25 cellular contexts compared by ENCODE assay signal in genomic region chr1:19705464-19705863, GRCh38. TPM values are rescaled to one million over a fixed set of nuclear protein-coding genes. Genes with fewer than 3 reads are reported as not detected.
DNase-seq lines count a peak whose midpoint lies in the region; ATAC-seq, FAIRE-seq and TF ChIP-seq lines count a peak whose summit lies in the region.
"Had no signal": no experiment of that assay in that cellular context is flagged by ENCODE, and none has a peak within 500 bp of the region (broad histone marks: within the 10 kb centered on the region; RNA-seq: fewer than 3 reads in every experiment).

No MANE protein-coding gene starts in this region.

- FAIRE-seq in endometrium (lab: Jason Lieb, UNC): peak; percentile 90
- FAIRE-seq: A204.1, GM18507 had no signal

- no peak for TF ChIP-seq CTCF in WTC11 (IDR thresholded peaks at IDR 0.05)

- CTCF ChIA-PET in WTC11 (lab: Charles Lee): interaction anchor here (0.6 to 4.7 kb wide), 22 partner anchors 9 to 347 kb away, joined by 3 to 208 read pairs (median 8); partner anchors contain the start of gene OTUD3
- CTCF ChIA-PET in activated CD8-positive, alpha-beta memory T cell treated with anti-CD3 and anti-CD28 coated beads, Interleukin-2, amount 10 ng/mL, durations not matched to agents 7 days and 5 days (lab: Charles Lee): interaction anchor here (1.1 to 7.2 kb wide), 10 partner anchors 10 to 52 kb away, joined by 3 to 102 read pairs (median 4); no protein-coding TSS in a partner anchor

- no peak for ATAC-seq in WTC11
- ATAC-seq in activated CD8-positive, alpha-beta memory T cell treated with anti-CD3 and anti-CD28 coated beads, Interleukin-2, amount 10 ng/mL, durations not matched to agents 7 days and 5 days: no peak

- H3K4me3 Mint-ChIP-seq in WTC11: no peak overlapping the region
- H3K4me3 Mint-ChIP-seq in activated CD8-positive, alpha-beta memory T cell treated with anti-CD3 and anti-CD28 coated beads, Interleukin-2, amount 10 ng/mL, durations not matched to agents 7 days and 5 days: no peak overlapping the region
- H3K4me3 Mint-ChIP-seq: CD14-positive monocyte; CD4-positive, alpha-beta memory T cell; CD4-positive, CD25-positive, alpha-beta regulatory T cell; CD8-positive, alpha-beta memory T cell had no signal

- no peaks in the 10 kb centered on the region for H3K9me3 Mint-ChIP-seq in WTC11
- no peaks in the 10 kb centered on the region for H3K9me3 Mint-ChIP-seq in activated CD8-positive, alpha-beta memory T cell treated with anti-CD3 and anti-CD28 coated beads, Interleukin-2, amount 10 ng/mL, durations not matched to agents 7 days and 5 days (ENCODE audit: low read depth)
- H3K9me3 Mint-ChIP-seq: CD4-positive, alpha-beta memory T cell; CD4-positive, CD25-positive, alpha-beta regulatory T cell; CD8-positive, alpha-beta memory T cell had no signal

- no peak for DNase-seq in WTC11 (ENCODE audit: low spot score)
- peak; percentile 59 for DNase-seq in putamen (ENCODE audit: low spot score)
- no peak for DNase-seq in activated CD8-positive, alpha-beta memory T cell treated with anti-CD3 and anti-CD28 coated beads, Interleukin-2, amount 10 ng/mL, durations not matched to agents 7 days and 5 days
- no peak for DNase-seq in NCI-H82 treated with DMSO at 0.1 percent for 48 hours (lab: John Stamatoyannopoulos, UW; ENCODE audit: unreplicated experiment)
- DNase-seq: 8988T; ACHN; BE2C; C1 segment of cervical spinal cord; CD4-positive, alpha-beta memory T cell; CD4-positive, CD25-positive, alpha-beta regulatory T cell; CD8-positive, alpha-beta memory T cell; COR-L47; DMS 273 treated with DMSO at 0.1 percent for 48 hours; DMS153; DMS53; DMS79; DND-41; EL; GDM1 had no signal

- H3K27me3 Mint-ChIP-seq in WTC11 (ENCODE audit: low read depth): no peaks in the 10 kb centered on the region
- no peaks in the 10 kb centered on the region for H3K27me3 Mint-ChIP-seq in activated CD8-positive, alpha-beta memory T cell treated with anti-CD3 and anti-CD28 coated beads, Interleukin-2, amount 10 ng/mL, durations not matched to agents 7 days and 5 days
- H3K27me3 Mint-ChIP-seq: CD4-positive, alpha-beta memory T cell; CD4-positive, CD25-positive, alpha-beta regulatory T cell; CD8-positive, alpha-beta memory T cell had no signal

- no peak overlapping the region for H3K27ac Mint-ChIP-seq in WTC11
- no peak overlapping the region for H3K27ac Mint-ChIP-seq in activated CD8-positive, alpha-beta memory T cell treated with anti-CD3 and anti-CD28 coated beads, Interleukin-2, amount 10 ng/mL, durations not matched to agents 7 days and 5 days
- H3K27ac Mint-ChIP-seq: CD4-positive, CD25-positive, alpha-beta regulatory T cell had no signal

- POLR2A ChIA-PET in WTC11 (lab: Charles Lee): interaction anchor here (1.6 kb wide), 1 partner anchor 10 kb away, joined by 5 read pairs; no protein-coding TSS in a partner anchor

- no peaks in the 10 kb centered on the region for H3K36me3 Mint-ChIP-seq in WTC11
- peaks cover 4% of the 10 kb centered on the region for H3K36me3 Mint-ChIP-seq in activated CD8-positive, alpha-beta memory T cell treated with anti-CD3 and anti-CD28 coated beads, Interleukin-2, amount 10 ng/mL, durations not matched to agents 7 days and 5 days

- H3K4me1 Mint-ChIP-seq in WTC11: peaks cover 14% of the 10 kb centered on the region
- peaks cover 13% of the 10 kb centered on the region for H3K4me1 Mint-ChIP-seq in activated CD8-positive, alpha-beta memory T cell treated with anti-CD3 and anti-CD28 coated beads, Interleukin-2, amount 10 ng/mL, durations not matched to agents 7 days and 5 days
- H3K4me1 Mint-ChIP-seq: CD14-positive monocyte had no signal

TF ChIP-seq in WTC11, 78 proteins besides CTCF, POLR2A, EP300 and RAD21:
- TF ChIP-seq HMGA2 (CRISPR knock-in tag; IDR thresholded peaks at IDR 0.05): peak; percentile 85
- no peak for TF ChIP-seq MYBL2 (CRISPR knock-in tag; IDR thresholded peaks at IDR 0.05)
TF ChIP-seq in WTC11: peak in this region for 1.

RNA-seq across cellular contexts. Expression of gene HTR6, which starts 40.8 kb away (rescaled TPM):
- 0.71 to 1.2 TPM (median 0.90 TPM) in 3 replicates for total RNA-seq in WTC11 (2021)
- not detected for total RNA-seq in activated CD8-positive, alpha-beta memory T cell treated with anti-CD3 and anti-CD28 coated beads, Interleukin-2, amount 10 ng/mL, durations not matched to agents 7 days and 5 days
- total RNA-seq: A673; CD4-positive, CD25-positive, alpha-beta regulatory T cell; CD8-positive, alpha-beta memory T cell; Daoy had no signal
